1 cellular context compared by ENCODE assay signal in the genomic region with DNA sequence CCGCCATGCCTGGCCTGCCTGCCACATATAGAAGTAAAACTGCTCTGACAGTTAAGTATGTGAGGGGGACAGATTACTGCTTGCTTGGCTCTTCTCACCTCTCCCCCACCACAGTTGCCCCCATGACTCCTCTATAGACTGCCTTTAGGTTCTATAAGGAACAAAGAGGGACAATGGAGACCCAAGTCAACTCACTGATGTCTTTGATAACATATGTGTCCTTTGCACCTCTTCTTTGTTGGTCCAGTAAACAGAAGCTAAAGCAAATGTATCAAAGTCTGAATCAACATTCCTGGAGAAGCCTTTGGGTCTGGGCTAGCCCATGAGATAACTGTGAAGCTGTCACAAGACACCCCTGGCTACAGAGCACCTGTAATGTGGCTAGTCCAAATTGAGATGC.
TF ChIP-seq lines count a peak whose summit lies in the region.

No MANE protein-coding gene starts in this region.

TF ChIP-seq in HepG2, 621 proteins besides CTCF, POLR2A, EP300 and RAD21 (continues in another document):
- TF ChIP-seq, protein P1, sequence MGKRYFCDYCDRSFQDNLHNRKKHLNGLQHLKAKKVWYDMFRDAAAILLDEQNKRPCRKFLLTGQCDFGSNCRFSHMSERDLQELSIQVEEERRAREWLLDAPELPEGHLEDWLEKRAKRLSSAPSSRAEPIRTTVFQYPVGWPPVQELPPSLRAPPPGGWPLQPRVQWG (CRISPR knock-in tag; IDR thresholded peaks at IDR 0.05; ENCODE audit: borderline replicate concordance, low read depth) = no peak
- TF ChIP-seq MTA1 (CRISPR knock-in tag; IDR thresholded peaks at IDR 0.05; ENCODE audit: borderline replicate concordance) (peak; percentile 25; the same call in 1 of the 2 replicates), FOXP1 (IDR thresholded peaks at IDR 0.05) (peak; percentile 67; the same call in 1 of the 2 replicates), FOXP1 (CRISPR knock-in tag; IDR thresholded peaks at IDR 0.05) (peak; percentile 93), RARA (CRISPR knock-in tag; IDR thresholded peaks at IDR 0.05) (peak; percentile 73), ZFX (CRISPR knock-in tag; IDR thresholded peaks at IDR 0.05; ENCODE audit: low read depth) (0 out of 2 replicates have a peak, but pooled peaks have one; percentile 22), ZNF10 (CRISPR knock-in tag; IDR thresholded peaks at IDR 0.05; ENCODE audit: borderline replicate concordance, low read depth) (no peak), NCOA1 (CRISPR knock-in tag; IDR thresholded peaks at IDR 0.05) (no peak), ZSCAN22 (CRISPR knock-in tag; IDR thresholded peaks at IDR 0.05) (no peak), TRIM24 (CRISPR knock-in tag; IDR thresholded peaks at IDR 0.05) (peak; percentile 74; the same call in 1 of the 2 replicates), ZNF746 (CRISPR knock-in tag; IDR thresholded peaks at IDR 0.05) (no peak), ZNF879 (CRISPR knock-in tag; IDR thresholded peaks at IDR 0.05) (no peak), ATF1 (CRISPR knock-in tag; IDR thresholded peaks at IDR 0.05) (peak; percentile 54; the same call in 1 of the 2 replicates), SOX6 (IDR thresholded peaks at IDR 0.05) (no peak), SOX6 (CRISPR knock-in tag; IDR thresholded peaks at IDR 0.05) (peak; percentile 98), CREB1 (IDR thresholded peaks at IDR 0.05) (no peak), CREB1 (CRISPR knock-in tag; IDR thresholded peaks at IDR 0.05) (0 out of 2 replicates have a peak, but pooled peaks have one; percentile 23), POGZ (CRISPR knock-in tag; IDR thresholded peaks at IDR 0.05) (peak; percentile 93), ELF3 (CRISPR knock-in tag; IDR thresholded peaks at IDR 0.05) (peak; percentile 73), SMAD3 (CRISPR knock-in tag; IDR thresholded peaks at IDR 0.05) (no peak), TBX2 (CRISPR knock-in tag; IDR thresholded peaks at IDR 0.05; ENCODE audit: borderline replicate concordance) (peak; percentile 61), RXRB (CRISPR knock-in tag; IDR thresholded peaks at IDR 0.05; ENCODE audit: borderline replicate concordance) (peak; percentile 44; the same call in 1 of the 2 replicates), MIER2 (CRISPR knock-in tag; IDR thresholded peaks at IDR 0.05) (peak; percentile 74; the same call in 1 of the 2 replicates), ZNF263 (CRISPR knock-in tag; IDR thresholded peaks at IDR 0.05) (no peak), TP53 (CRISPR knock-in tag; conservative IDR thresholded peaks at IDR 0.05) (no peak), ZNF556 (CRISPR knock-in tag; IDR thresholded peaks at IDR 0.05; ENCODE audit: borderline replicate concordance) (peak; percentile 50; the same call in 1 of the 2 replicates), ZNF121 (CRISPR knock-in tag; IDR thresholded peaks at IDR 0.05) (no peak), TEAD3 (CRISPR knock-in tag; optimal IDR thresholded peaks at IDR 0.05; ENCODE audit: borderline replicate concordance) (peak; percentile 92), MED1 (CRISPR knock-in tag; IDR thresholded peaks at IDR 0.05) (peak; percentile 26; the same call in 1 of the 2 replicates), BCL6 (CRISPR knock-in tag; IDR thresholded peaks at IDR 0.05) (peak; percentile 76)
- TF ChIP-seq, protein P2, sequence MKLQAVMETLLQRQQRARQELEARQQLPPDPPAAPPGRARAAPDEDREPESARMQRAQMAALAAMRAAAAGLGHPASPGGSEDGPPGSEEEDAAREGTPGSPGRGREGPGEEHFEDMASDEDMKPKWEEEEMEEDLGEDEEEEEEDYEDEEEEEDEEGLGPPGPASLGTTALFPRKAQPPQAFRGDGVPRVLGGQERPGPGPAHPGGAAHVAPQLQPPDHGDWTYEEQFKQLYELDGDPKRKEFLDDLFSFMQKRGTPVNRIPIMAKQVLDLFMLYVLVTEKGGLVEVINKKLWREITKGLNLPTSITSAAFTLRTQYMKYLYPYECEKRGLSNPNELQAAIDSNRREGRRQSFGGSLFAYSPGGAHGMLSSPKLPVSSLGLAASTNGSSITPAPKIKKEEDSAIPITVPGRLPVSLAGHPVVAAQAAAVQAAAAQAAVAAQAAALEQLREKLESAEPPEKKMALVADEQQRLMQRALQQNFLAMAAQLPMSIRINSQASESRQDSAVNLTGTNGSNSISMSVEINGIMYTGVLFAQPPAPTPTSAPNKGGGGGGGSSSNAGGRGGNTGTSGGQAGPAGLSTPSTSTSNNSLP (IDR thresholded peaks at IDR 0.05; ENCODE audit: low read depth, low read length) = peak; percentile 92
- TF ChIP-seq, protein P3, sequence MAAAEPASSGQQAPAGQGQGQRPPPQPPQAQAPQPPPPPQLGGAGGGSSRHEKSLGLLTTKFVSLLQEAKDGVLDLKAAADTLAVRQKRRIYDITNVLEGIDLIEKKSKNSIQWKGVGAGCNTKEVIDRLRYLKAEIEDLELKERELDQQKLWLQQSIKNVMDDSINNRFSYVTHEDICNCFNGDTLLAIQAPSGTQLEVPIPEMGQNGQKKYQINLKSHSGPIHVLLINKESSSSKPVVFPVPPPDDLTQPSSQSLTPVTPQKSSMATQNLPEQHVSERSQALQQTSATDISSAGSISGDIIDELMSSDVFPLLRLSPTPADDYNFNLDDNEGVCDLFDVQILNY (CRISPR knock-in tag; conservative IDR thresholded peaks at IDR 0.05) = no peak
- TF ChIP-seq, protein P4, sequence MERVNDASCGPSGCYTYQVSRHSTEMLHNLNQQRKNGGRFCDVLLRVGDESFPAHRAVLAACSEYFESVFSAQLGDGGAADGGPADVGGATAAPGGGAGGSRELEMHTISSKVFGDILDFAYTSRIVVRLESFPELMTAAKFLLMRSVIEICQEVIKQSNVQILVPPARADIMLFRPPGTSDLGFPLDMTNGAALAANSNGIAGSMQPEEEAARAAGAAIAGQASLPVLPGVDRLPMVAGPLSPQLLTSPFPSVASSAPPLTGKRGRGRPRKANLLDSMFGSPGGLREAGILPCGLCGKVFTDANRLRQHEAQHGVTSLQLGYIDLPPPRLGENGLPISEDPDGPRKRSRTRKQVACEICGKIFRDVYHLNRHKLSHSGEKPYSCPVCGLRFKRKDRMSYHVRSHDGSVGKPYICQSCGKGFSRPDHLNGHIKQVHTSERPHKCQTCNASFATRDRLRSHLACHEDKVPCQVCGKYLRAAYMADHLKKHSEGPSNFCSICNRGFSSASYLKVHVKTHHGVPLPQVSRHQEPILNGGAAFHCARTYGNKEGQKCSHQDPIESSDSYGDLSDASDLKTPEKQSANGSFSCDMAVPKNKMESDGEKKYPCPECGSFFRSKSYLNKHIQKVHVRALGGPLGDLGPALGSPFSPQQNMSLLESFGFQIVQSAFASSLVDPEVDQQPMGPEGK (CRISPR knock-in tag; IDR thresholded peaks at IDR 0.05) = 0 out of 2 replicates have a peak, but pooled peaks have one; percentile 50
- TF ChIP-seq, protein P5, sequence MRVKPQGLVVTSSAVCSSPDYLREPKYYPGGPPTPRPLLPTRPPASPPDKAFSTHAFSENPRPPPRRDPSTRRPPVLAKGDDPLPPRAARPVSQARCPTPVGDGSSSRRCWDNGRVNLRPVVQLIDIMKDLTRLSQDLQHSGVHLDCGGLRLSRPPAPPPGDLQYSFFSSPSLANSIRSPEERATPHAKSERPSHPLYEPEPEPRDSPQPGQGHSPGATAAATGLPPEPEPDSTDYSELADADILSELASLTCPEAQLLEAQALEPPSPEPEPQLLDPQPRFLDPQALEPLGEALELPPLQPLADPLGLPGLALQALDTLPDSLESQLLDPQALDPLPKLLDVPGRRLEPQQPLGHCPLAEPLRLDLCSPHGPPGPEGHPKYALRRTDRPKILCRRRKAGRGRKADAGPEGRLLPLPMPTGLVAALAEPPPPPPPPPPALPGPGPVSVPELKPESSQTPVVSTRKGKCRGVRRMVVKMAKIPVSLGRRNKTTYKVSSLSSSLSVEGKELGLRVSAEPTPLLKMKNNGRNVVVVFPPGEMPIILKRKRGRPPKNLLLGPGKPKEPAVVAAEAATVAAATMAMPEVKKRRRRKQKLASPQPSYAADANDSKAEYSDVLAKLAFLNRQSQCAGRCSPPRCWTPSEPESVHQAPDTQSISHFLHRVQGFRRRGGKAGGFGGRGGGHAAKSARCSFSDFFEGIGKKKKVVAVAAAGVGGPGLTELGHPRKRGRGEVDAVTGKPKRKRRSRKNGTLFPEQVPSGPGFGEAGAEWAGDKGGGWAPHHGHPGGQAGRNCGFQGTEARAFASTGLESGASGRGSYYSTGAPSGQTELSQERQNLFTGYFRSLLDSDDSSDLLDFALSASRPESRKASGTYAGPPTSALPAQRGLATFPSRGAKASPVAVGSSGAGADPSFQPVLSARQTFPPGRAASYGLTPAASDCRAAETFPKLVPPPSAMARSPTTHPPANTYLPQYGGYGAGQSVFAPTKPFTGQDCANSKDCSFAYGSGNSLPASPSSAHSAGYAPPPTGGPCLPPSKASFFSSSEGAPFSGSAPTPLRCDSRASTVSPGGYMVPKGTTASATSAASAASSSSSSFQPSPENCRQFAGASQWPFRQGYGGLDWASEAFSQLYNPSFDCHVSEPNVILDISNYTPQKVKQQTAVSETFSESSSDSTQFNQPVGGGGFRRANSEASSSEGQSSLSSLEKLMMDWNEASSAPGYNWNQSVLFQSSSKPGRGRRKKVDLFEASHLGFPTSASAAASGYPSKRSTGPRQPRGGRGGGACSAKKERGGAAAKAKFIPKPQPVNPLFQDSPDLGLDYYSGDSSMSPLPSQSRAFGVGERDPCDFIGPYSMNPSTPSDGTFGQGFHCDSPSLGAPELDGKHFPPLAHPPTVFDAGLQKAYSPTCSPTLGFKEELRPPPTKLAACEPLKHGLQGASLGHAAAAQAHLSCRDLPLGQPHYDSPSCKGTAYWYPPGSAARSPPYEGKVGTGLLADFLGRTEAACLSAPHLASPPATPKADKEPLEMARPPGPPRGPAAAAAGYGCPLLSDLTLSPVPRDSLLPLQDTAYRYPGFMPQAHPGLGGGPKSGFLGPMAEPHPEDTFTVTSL (CRISPR knock-in tag; IDR thresholded peaks at IDR 0.05; ENCODE audit: borderline replicate concordance) = peak; percentile 95
- TF ChIP-seq, protein P6, sequence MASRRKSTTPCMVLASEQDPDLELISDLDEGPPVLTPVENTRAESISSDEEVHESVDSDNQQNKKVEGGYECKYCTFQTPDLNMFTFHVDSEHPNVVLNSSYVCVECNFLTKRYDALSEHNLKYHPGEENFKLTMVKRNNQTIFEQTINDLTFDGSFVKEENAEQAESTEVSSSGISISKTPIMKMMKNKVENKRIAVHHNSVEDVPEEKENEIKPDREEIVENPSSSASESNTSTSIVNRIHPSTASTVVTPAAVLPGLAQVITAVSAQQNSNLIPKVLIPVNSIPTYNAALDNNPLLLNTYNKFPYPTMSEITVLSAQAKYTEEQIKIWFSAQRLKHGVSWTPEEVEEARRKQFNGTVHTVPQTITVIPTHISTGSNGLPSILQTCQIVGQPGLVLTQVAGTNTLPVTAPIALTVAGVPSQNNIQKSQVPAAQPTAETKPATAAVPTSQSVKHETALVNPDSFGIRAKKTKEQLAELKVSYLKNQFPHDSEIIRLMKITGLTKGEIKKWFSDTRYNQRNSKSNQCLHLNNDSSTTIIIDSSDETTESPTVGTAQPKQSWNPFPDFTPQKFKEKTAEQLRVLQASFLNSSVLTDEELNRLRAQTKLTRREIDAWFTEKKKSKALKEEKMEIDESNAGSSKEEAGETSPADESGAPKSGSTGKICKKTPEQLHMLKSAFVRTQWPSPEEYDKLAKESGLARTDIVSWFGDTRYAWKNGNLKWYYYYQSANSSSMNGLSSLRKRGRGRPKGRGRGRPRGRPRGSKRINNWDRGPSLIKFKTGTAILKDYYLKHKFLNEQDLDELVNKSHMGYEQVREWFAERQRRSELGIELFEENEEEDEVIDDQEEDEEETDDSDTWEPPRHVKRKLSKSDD (CRISPR knock-in tag; IDR thresholded peaks at IDR 0.05; ENCODE audit: low read depth) = 0 out of 2 replicates have a peak, but pooled peaks have one; percentile 30
- TF ChIP-seq, protein P7, sequence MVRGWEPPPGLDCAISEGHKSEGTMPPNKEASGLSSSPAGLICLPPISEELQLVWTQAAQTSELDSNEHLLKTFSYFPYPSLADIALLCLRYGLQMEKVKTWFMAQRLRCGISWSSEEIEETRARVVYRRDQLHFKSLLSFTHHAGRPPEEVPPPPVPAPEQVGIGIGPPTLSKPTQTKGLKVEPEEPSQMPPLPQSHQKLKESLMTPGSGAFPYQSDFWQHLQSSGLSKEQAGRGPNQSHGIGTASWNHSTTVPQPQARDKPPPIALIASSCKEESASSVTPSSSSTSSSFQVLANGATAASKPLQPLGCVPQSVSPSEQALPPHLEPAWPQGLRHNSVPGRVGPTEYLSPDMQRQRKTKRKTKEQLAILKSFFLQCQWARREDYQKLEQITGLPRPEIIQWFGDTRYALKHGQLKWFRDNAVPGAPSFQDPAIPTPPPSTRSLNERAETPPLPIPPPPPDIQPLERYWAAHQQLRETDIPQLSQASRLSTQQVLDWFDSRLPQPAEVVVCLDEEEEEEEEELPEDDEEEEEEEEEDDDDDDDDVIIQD (CRISPR knock-in tag; IDR thresholded peaks at IDR 0.05; ENCODE audit: low read depth) = peak; percentile 77; the same call in 1 of the 2 replicates
- TF ChIP-seq, protein P8, sequence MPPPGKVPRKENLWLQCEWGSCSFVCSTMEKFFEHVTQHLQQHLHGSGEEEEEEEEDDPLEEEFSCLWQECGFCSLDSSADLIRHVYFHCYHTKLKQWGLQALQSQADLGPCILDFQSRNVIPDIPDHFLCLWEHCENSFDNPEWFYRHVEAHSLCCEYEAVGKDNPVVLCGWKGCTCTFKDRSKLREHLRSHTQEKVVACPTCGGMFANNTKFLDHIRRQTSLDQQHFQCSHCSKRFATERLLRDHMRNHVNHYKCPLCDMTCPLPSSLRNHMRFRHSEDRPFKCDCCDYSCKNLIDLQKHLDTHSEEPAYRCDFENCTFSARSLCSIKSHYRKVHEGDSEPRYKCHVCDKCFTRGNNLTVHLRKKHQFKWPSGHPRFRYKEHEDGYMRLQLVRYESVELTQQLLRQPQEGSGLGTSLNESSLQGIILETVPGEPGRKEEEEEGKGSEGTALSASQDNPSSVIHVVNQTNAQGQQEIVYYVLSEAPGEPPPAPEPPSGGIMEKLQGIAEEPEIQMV (CRISPR knock-in tag; IDR thresholded peaks at IDR 0.05; ENCODE audit: low read depth) = no peak
- TF ChIP-seq, protein P9, sequence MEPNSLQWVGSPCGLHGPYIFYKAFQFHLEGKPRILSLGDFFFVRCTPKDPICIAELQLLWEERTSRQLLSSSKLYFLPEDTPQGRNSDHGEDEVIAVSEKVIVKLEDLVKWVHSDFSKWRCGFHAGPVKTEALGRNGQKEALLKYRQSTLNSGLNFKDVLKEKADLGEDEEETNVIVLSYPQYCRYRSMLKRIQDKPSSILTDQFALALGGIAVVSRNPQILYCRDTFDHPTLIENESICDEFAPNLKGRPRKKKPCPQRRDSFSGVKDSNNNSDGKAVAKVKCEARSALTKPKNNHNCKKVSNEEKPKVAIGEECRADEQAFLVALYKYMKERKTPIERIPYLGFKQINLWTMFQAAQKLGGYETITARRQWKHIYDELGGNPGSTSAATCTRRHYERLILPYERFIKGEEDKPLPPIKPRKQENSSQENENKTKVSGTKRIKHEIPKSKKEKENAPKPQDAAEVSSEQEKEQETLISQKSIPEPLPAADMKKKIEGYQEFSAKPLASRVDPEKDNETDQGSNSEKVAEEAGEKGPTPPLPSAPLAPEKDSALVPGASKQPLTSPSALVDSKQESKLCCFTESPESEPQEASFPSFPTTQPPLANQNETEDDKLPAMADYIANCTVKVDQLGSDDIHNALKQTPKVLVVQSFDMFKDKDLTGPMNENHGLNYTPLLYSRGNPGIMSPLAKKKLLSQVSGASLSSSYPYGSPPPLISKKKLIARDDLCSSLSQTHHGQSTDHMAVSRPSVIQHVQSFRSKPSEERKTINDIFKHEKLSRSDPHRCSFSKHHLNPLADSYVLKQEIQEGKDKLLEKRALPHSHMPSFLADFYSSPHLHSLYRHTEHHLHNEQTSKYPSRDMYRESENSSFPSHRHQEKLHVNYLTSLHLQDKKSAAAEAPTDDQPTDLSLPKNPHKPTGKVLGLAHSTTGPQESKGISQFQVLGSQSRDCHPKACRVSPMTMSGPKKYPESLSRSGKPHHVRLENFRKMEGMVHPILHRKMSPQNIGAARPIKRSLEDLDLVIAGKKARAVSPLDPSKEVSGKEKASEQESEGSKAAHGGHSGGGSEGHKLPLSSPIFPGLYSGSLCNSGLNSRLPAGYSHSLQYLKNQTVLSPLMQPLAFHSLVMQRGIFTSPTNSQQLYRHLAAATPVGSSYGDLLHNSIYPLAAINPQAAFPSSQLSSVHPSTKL (CRISPR knock-in tag; IDR thresholded peaks at IDR 0.05) = peak; percentile 84
